In the genomic region with DNA sequence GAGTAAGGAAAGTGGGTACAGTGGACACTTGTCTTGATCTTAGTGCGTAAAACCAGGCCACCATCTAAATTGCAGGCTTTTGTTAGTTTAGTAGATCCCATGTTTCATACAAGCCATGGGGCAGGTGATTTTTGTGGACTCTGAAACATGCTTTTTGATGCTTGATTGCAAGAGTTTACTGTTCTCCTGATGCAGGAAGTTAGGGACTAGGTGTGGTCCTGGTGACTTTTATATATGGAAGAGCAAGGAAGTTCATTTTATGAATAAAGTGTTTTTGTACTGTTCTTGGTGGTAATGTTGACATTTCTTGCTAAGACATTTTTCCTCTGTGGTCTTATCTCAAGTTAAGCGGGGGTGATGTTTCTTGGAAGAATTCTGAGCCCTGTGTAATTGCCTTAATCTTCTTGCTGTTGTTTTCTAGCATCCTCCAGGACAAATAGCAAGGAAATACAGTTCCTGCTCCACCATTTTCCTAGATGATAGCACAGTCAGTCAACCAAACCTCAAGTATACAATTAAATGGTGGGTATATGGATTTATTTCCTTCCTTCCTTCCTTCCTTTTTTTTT, we compare ENCODE assay signal across 17 cellular contexts.
"Had no signal": no experiment of that assay in that cellular context is flagged by ENCODE, and none has a peak within 500 bp of the region (broad histone marks: within the 10 kb centered on the region; RNA-seq: fewer than 3 reads in every experiment).

No MANE protein-coding gene starts in this region.

- H3K27me3 Mint-ChIP-seq: activated CD4-positive, alpha-beta memory T cell treated with anti-CD3 and anti-CD28 coated beads for 36 hours; activated naive CD4-positive, alpha-beta T cell treated with anti-CD3 and anti-CD28 coated beads, Interleukin-2, amount 10 ng/mL, durations not matched to agents 7 days and 5 days; naive thymus-derived CD8-positive, alpha-beta T cell had no signal

- H3K9me3 Mint-ChIP-seq: activated CD4-positive, alpha-beta memory T cell treated with anti-CD3 and anti-CD28 coated beads for 36 hours; activated naive CD4-positive, alpha-beta T cell treated with anti-CD3 and anti-CD28 coated beads, Interleukin-2, amount 10 ng/mL, durations not matched to agents 7 days and 5 days; naive thymus-derived CD8-positive, alpha-beta T cell had no signal

- H3K4me1 ChIP-seq: prostate gland had no signal

- H3K4me3 Mint-ChIP-seq: activated CD4-positive, alpha-beta memory T cell treated with anti-CD3 and anti-CD28 coated beads for 36 hours; activated naive CD4-positive, alpha-beta T cell treated with anti-CD3 and anti-CD28 coated beads, Interleukin-2, amount 10 ng/mL, durations not matched to agents 7 days and 5 days had no signal

- ATAC-seq: naive thymus-derived CD8-positive, alpha-beta T cell; SK-N-SH treated with all-trans-retinoic acid at 6 μM for 48 hours; stimulated activated naive CD8-positive, alpha-beta T cell treated with anti-CD3 and anti-CD28 coated beads, Interleukin-15, Interleukin-2, amounts not matched to agents 100 U/mL and 50 U/mL, for 24 hours had no signal

- H3K36me3 ChIP-seq: adrenal gland, prostate gland had no signal

- H3K27ac ChIP-seq: prostate gland, upper lobe of left lung had no signal

- H3K27me3 ChIP-seq: adrenal gland, spleen, upper lobe of left lung had no signal

- H3K4me3 ChIP-seq: adrenal gland, lung, prostate gland, spleen, upper lobe of left lung had no signal

- DNase-seq: activated CD4-positive, alpha-beta memory T cell treated with anti-CD3 and anti-CD28 coated beads for 36 hours; activated CD4-positive, alpha-beta T cell treated with anti-CD3 and anti-CD28 coated beads for 48 hours; activated effector memory CD4-positive, alpha-beta T cell treated with anti-CD3 and anti-CD28 coated beads, Interleukin-2, amount 50 U/mL, for 16 hours; activated naive CD4-positive, alpha-beta T cell treated with anti-CD3 and anti-CD28 coated beads, Interleukin-2, amount 10 ng/mL, durations not matched to agents 7 days and 5 days; adrenal gland; cerebellar nuclear complex; erythroblast; foreskin melanocyte; hippocampal formation; naive thymus-derived CD8-positive, alpha-beta T cell; spleen; stimulated activated CD4-positive, alpha-beta T cell treated with anti-CD3 and anti-CD28 coated beads, Interleukin-4, amount 100 ng/mL, for 1 hour; stimulated activated naive CD8-positive, alpha-beta T cell treated with anti-CD3 and anti-CD28 coated beads, Interleukin-15, Interleukin-2, amounts not matched to agents 100 U/mL and 50 U/mL, for 24 hours; upper lobe of left lung had no signal

- H3K9me3 ChIP-seq: adrenal gland, prostate gland, spleen, upper lobe of left lung had no signal

- H3K27ac Mint-ChIP-seq: activated CD4-positive, alpha-beta memory T cell treated with anti-CD3 and anti-CD28 coated beads for 36 hours; activated naive CD4-positive, alpha-beta T cell treated with anti-CD3 and anti-CD28 coated beads, Interleukin-2, amount 10 ng/mL, durations not matched to agents 7 days and 5 days had no signal
